In the genomic region with DNA sequence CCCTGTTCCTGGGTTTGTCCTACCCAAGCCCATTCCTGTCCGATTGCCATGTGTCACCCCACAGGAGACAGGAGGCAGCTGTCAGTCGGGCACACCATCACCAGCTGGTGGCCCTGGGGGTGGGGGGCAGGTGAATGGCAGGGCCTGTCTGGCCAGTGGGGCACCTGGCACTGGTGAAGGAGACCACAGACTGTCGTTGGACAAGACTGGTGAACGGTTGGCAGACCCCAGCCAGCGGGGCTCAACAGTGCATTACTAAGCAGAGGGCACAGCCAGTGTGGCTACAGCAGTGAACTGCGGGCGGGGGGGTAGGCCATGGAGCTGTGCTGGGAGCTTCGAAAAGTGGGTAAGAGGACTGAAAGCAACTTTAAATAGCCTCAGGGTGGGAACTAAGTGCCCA, we compare ENCODE assay signal across 9 cellular contexts. TPM values are rescaled to one million over a fixed set of nuclear protein-coding genes. Genes with fewer than 3 reads are reported as not detected.
DNase-seq lines count a peak whose midpoint lies in the region; ATAC-seq and TF ChIP-seq lines count a peak whose summit lies in the region.
"Had no signal": no experiment of that assay in that cellular context is flagged by ENCODE, and none has a peak within 500 bp of the region (broad histone marks: within the 10 kb centered on the region; RNA-seq: fewer than 3 reads in every experiment).

No MANE protein-coding gene starts in this region.

- H3K27ac ChIP-seq in HUES48 (ENCODE audit: low read depth, low read length): no peak overlapping the region
- H3K27ac ChIP-seq in sigmoid colon: no peak overlapping the region

- no peaks in the 10 kb centered on the region for H3K36me3 Mint-ChIP-seq in natural killer cell

- TF ChIP-seq EP300 in sigmoid colon (IDR thresholded peaks at IDR 0.05): no peak

- no peaks in the 10 kb centered on the region for H3K9me3 ChIP-seq in HUES48 (ENCODE audit: control insufficient read depth, insufficient read depth, low read length)
- no peaks in the 10 kb centered on the region for H3K9me3 ChIP-seq in sigmoid colon

- peak overlapping the region; percentile 75 for H3K4me3 Mint-ChIP-seq in natural killer cell

- H3K9ac ChIP-seq in HUES48 (ENCODE audit: low read depth, low read length): no peak overlapping the region

- H3K4me1 ChIP-seq in HUES48 (ENCODE audit: control insufficient read depth, insufficient read depth, low read length): peaks cover 7% of the 10 kb centered on the region
- H3K4me1 ChIP-seq in sigmoid colon: peaks cover 0 to 24% (median 20%) of the 10 kb centered on the region in 4 donors

- H3K27me3 Mint-ChIP-seq in natural killer cell (ENCODE audit: low read depth in 2 of 2): no peaks in the 10 kb centered on the region

- H3K27me3 ChIP-seq in BJ (ENCODE audit: control insufficient read depth, insufficient read depth, low read length) (no peaks in the 10 kb centered on the region), HUES48 (ENCODE audit: control insufficient read depth, insufficient read depth, low read length) (peaks cover 34% of the 10 kb centered on the region), sigmoid colon (peaks cover 17 to 48% (median 47%) of the 10 kb centered on the region in 3 donors)

- in situ Hi-C loops in astrocyte of the spinal cord (cut with HindIII; ENCODE audit: low sequenced_read_pairs): no loop called here

- ATAC-seq in natural killer cell: no peak
- no peak for ATAC-seq in HG02938 (IDR thresholded peaks at IDR 0.05; ENCODE audit: unreplicated experiment)

- TF ChIP-seq POLR2A in sigmoid colon (IDR thresholded peaks at IDR 0.05): no peak

- H3K36me3 ChIP-seq in BJ (ENCODE audit: control insufficient read depth, insufficient read depth, low read length) (no peaks in the 10 kb centered on the region), HUES48 (ENCODE audit: control insufficient read depth, insufficient read depth, low read length) (no peaks in the 10 kb centered on the region), sigmoid colon (no peaks in the 10 kb centered on the region)

- no peaks in the 10 kb centered on the region for H3K9me3 Mint-ChIP-seq in natural killer cell

- CTCF ChIA-PET in BJ (lab: Yijun Ruan, JAX): interaction anchor here (1.0 to 19.9 kb wide), 4 partner anchors 12 to 53 kb away, joined by 3 to 622 read pairs (median 3); a partner anchor contains a TSS

- POLR2A ChIA-PET in BJ (lab: Charles Lee): no interaction called here

- no peak for DNase-seq in BJ (ENCODE audit: low read depth)
- DNase-seq in astrocyte of the spinal cord (ENCODE audit: low read depth, low spot score): no peak
- DNase-seq in natural killer cell: no peak
- DNase-seq in AG08396 (ENCODE audit: low spot score): no peak
- no peak for DNase-seq in sigmoid colon
- no peak for DNase-seq in DMS153 treated with DMSO at 0.1 percent for 48 hours (lab: John Stamatoyannopoulos, UW; ENCODE audit: unreplicated experiment)
- DNase-seq: NCI-H2029 had no signal

- WGBS in sigmoid colon, 2 donors: 62 to 75% methylated on average over 8 of the region's 8 CpGs

- intact Hi-C loops in natural killer cell (cut with micrococcal nuclease) (no loop called here), sigmoid colon (cut with DNase I) (no loop called here)

- H3K4me1 Mint-ChIP-seq in natural killer cell: peaks cover 18 to 63% of the 10 kb centered on the region in 2 donors

- no peak for TF ChIP-seq CTCF in BJ (IDR thresholded peaks at IDR 0.05; ENCODE audit: insufficient read depth, low read depth, low read length)
- TF ChIP-seq CTCF in astrocyte of the spinal cord (IDR thresholded peaks at IDR 0.05; ENCODE audit: low read depth, low read length): no peak
- TF ChIP-seq CTCF in natural killer cell (IDR thresholded peaks at IDR 0.05): no peak
- TF ChIP-seq CTCF in sigmoid colon (IDR thresholded peaks at IDR 0.05): no peak

- H3K4me3 ChIP-seq in BJ (ENCODE audit: low read depth, low read length): peak overlapping the region; percentile 91
- peak overlapping the region; percentile 90; the same call in 1 of the 2 replicates for H3K4me3 ChIP-seq in HUES48 (ENCODE audit: low read depth, low read length)
- peak overlapping the region; percentile 77 for H3K4me3 ChIP-seq in astrocyte of the spinal cord (ENCODE audit: low read depth, low read length)
- H3K4me3 ChIP-seq in sigmoid colon: no peak overlapping the region

- peak overlapping the region in 1 of 2 donors; percentile 77 for H3K27ac Mint-ChIP-seq in natural killer cell

RNA-seq across cellular contexts. Expression of a gene that starts 2.1 kb away (rescaled TPM):
- polyA plus RNA-seq in BJ (2011; rRNA removed) (14.1 and 22.7 TPM in 2 replicates), sigmoid colon (1 to 10 TPM in 2 of 3 donors, not detected in 1; 1.4 to 9.8 TPM)
- polyA minus RNA-seq in BJ (2011; rRNA and poly(A)+ RNA removed): 11.6 and 21.5 TPM in 2 replicates
- total RNA-seq in natural killer cell (10 to 100 TPM in 1 of 3 donors, 1 to 10 TPM in 2; 4.7 to 46.2 (median 9.0) TPM), sigmoid colon (1 to 10 TPM in 2 of 4 donors, under 1 TPM in 2; 0.28 to 3.5 (median 0.86) TPM)

RNA-seq across cellular contexts. Expression of a gene that starts 29.3 kb away (rescaled TPM):
- polyA plus RNA-seq in BJ (2011; rRNA removed): 69.4 and 87.3 TPM in 2 replicates
- 43.8 and 81.0 TPM in 2 replicates for polyA minus RNA-seq in BJ (2011; rRNA and poly(A)+ RNA removed)
- total RNA-seq in natural killer cell: 10 to 100 TPM; 25.1 to 38.7 (median 29.0) TPM
- 10 to 100 TPM; 48.5 to 85.5 (median 57.7) TPM for total RNA-seq in sigmoid colon
- polyA plus RNA-seq in sigmoid colon: 10 to 100 TPM; 32.4 to 34.4 (median 34.0) TPM

Comparison
In these comparisons a context has a peak if more than half of its experiments do, and no peak if none do; other contexts are left out.
1. H3K4me3 ChIP-seq: peak in BJ (single experiment), HUES48 (single experiment) and astrocyte of the spinal cord (single experiment); none in sigmoid colon (0 of 4).